In genomic region chr10:31606841-31607240, GRCh38 we compare ENCODE assay signal across 32 cellular contexts.
"Had no signal": no experiment of that assay in that cellular context is flagged by ENCODE, and none has a peak within 500 bp of the region (broad histone marks: within the 10 kb centered on the region; RNA-seq: fewer than 3 reads in every experiment).

No MANE protein-coding gene starts in this region.

- DNase-seq: activated CD4-positive, alpha-beta T cell treated with anti-CD3 and anti-CD28 coated beads, Interleukin-2, amount 10 ng/mL, durations not matched to agents 24 days and 14 days; activated CD4-positive, alpha-beta T cell treated with anti-CD3 and anti-CD28 coated beads, Interleukin-2, amount 50 U/mL, for 4 hours; activated CD8-positive, alpha-beta T cell treated with anti-CD3 and anti-CD28 coated beads for 36 hours; activated effector memory CD4-positive, alpha-beta T cell treated with anti-CD3 and anti-CD28 coated beads, Interleukin-2, amount 50 U/mL, for 16 hours; activated naive CD4-positive, alpha-beta T cell; activated naive CD4-positive, alpha-beta T cell treated with anti-CD3 and anti-CD28 coated beads, Interleukin-2, amount 50 U/mL, for 16 hours; activated naive CD8-positive, alpha-beta T cell treated with anti-CD3 and anti-CD28 coated beads for 36 hours; activated T-cell treated with anti-CD3 and anti-CD28 coated beads, Interleukin-2, amount 50 U/mL, for 1 hour; activated T-cell treated with anti-CD3 and anti-CD28 coated beads, Interleukin-2, amount 50 U/mL, for 72 hours; amniotic stem cell; aorta; brain microvascular endothelial cell; central memory CD4-positive, alpha-beta T cell; Karpas-422; KBM-7; MG63; NCI-H1092; NCI-H1436 treated with DMSO at 0.1 percent for 48 hours; NCI-H187; NCI-H2029 treated with DMSO at 0.1 percent for 48 hours; NCI-H2107; NCI-H2171; NCI-H510A; NCI-H526; NCI-H748 treated with DMSO at 0.1 percent for 48 hours; NK-92 treated with Interleukin-12 subunit alpha and Interleukin-12 subunit beta, amount 100 ng/mL, for 24 hours; PC-3; Peyer's patch; T1000 had no signal

- H3K36me3 ChIP-seq: brain microvascular endothelial cell, MG63, Peyer's patch had no signal

- H3K9me3 ChIP-seq: MG63 had no signal

- H3K27ac ChIP-seq: brain microvascular endothelial cell, Peyer's patch, RWPE1 had no signal

- H3K27me3 ChIP-seq: brain microvascular endothelial cell, MG63, Peyer's patch had no signal

- H3K4me3 ChIP-seq: MG63, Peyer's patch had no signal

- ATAC-seq: activated CD8-positive, alpha-beta T cell treated with anti-CD3 and anti-CD28 coated beads for 36 hours; activated T-cell treated with anti-CD3 and anti-CD28 coated beads, Interleukin-2, amount 50 U/mL, for 72 hours; activated T-helper 17 cell treated with anti-CD3 and anti-CD28 coated beads, Interleukin-2, amount 50 U/mL, for 72 hours; PC-3; Right ventricle myocardium inferior had no signal
